ENCODE assay signal across 8 cellular contexts in the genomic region with DNA sequence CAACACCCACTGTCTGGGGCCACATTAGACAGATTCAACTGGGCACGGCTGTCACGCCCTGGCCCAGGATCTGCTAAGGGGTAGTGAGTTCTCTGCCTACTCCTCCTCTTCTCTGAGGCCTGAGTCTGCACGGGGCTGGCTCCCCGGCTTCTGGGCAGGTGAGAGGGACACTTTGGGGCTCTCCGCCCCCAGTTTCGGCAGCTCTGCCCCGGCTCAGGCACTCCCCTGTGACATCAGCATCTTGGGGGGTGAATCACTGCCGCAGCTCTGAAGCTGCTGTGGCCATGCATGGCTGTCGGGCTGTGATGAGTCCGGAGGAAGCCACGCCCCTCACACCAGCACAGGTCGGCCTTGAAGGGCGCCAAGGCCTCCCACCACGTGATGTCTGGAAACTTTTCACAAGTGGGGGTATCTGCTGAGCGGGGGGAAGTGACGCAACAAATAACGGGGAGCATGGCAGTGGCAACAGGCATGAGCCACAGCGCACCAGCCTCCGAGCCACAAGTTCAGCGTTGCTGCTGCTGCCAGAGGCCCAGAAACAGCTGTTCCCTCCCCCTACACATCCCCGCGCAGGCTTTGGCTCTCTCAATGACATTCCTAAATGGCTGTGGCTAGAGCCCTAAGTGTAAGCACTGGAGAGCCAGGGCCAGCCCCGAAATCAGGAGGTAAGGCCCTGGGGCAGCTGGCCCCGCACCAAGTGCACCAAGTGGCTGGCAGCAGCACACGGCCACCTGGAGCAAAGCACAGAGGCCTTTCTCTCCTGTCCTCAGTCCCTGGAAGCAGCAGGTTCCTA. TPM values are rescaled to one million over a fixed set of nuclear protein-coding genes. Genes with fewer than 3 reads are reported as not detected.
DNase-seq lines count a peak whose midpoint lies in the region; ATAC-seq and TF ChIP-seq lines count a peak whose summit lies in the region.

No MANE protein-coding gene starts in this region.

- peaks cover 47% of the 10 kb centered on the region for H3F3A ChIP-seq in GM23248 (ENCODE audit: insufficient read depth)

- peak overlapping the region; percentile 86 for H3K4me2 ChIP-seq in GM23248 (ENCODE audit: unreplicated experiment)

- H3K9me3 ChIP-seq in CD8-positive, alpha-beta T cell (ENCODE audit: low read length) = no peaks in the 10 kb centered on the region
- H3K9me3 ChIP-seq in GM23248 (ENCODE audit: low read depth) (no peaks in the 10 kb centered on the region), Panc1 (ENCODE audit: control insufficient read depth, insufficient read depth, low read depth, low read length) (no peaks in the 10 kb centered on the region)

- peaks cover 60% of the 10 kb centered on the region for H3K4me1 Mint-ChIP-seq in CD8-positive, alpha-beta T cell (ENCODE audit: low read depth)

- peaks cover 65% of the 10 kb centered on the region for H3K79me2 ChIP-seq in GM23248 (ENCODE audit: insufficient read depth)

- H3K27me3 ChIP-seq in CD8-positive, alpha-beta T cell (ENCODE audit: insufficient read depth, low read length) = no peaks in the 10 kb centered on the region
- no peaks in the 10 kb centered on the region for H3K27me3 ChIP-seq in GM23248 (replicated peaks; ENCODE audit: insufficient read depth)
- H3K27me3 ChIP-seq in Panc1 (ENCODE audit: control insufficient read depth, insufficient read depth, low read length) = no peaks in the 10 kb centered on the region

- H3K9ac ChIP-seq in GM23248 = peak overlapping the region; percentile 96

- no peaks in the 10 kb centered on the region for H3K9me2 ChIP-seq in GM23248 (ENCODE audit: insufficient read depth)

- in situ Hi-C loops in GM23248 (cut with MboI) = no loop called here
- in situ Hi-C loops in Panc1 (cut with HindIII; ENCODE audit: low pct_unique_long_range_greater_than_20kb, low sequenced_read_pairs) = no loop called here

- peaks cover 15% of the 10 kb centered on the region for H3K36me3 ChIP-seq in CD8-positive, alpha-beta T cell (ENCODE audit: insufficient read depth, low read length)
- H3K36me3 ChIP-seq in GM23248 (ENCODE audit: low read depth) (no peaks in the 10 kb centered on the region), Panc1 (ENCODE audit: control insufficient read depth, insufficient read depth, low read length) (peaks cover 3% of the 10 kb centered on the region; the same call in 1 of the 2 replicates)

- no peak for TF ChIP-seq CTCF in CD8-positive, alpha-beta T cell (IDR thresholded peaks at IDR 0.05)
- TF ChIP-seq CTCF in Panc1 (IDR thresholded peaks at IDR 0.05) (no peak), fibroblast of the aortic adventitia (IDR thresholded peaks at IDR 0.05; ENCODE audit: insufficient read depth, low read length) (no peak), omental fat pad (IDR thresholded peaks at IDR 0.05) (no peak)

- intact Hi-C loops in CD8-positive, alpha-beta T cell (cut with DNase I, micrococcal nuclease) = loop anchor here (1.0 kb wide), 1 partner anchor 27 kb away; the partner anchor contains the start of gene ZBTB17 (in 2 of the 2)
- intact Hi-C loops in Panc1 (cut with micrococcal nuclease; ENCODE audit: unreplicated experiment) = no loop called here

- H3K27ac Mint-ChIP-seq in CD8-positive, alpha-beta T cell = peak overlapping the region; percentile 97

- H3K27ac ChIP-seq in CD8-positive, alpha-beta T cell (ENCODE audit: low read depth, low read length) = peak overlapping the region; percentile 60
- H3K27ac ChIP-seq in GM23248 = peak overlapping the region; percentile 100
- H3K27ac ChIP-seq in Panc1 (ENCODE audit: low read length) = peak overlapping the region; percentile 69

- no TSS peak for BruUV-seq in Panc1 (replicated peaks; lab: Mats Ljungman, UMichigan)

- POLR2A ChIA-PET in CD8-positive, alpha-beta T cell (lab: Charles Lee) = interaction anchor here (1.0 to 1.1 kb wide), 2 partner anchors 14 to 116 kb away, joined by 7 to 8 read pairs; no protein-coding TSS in a partner anchor
- POLR2A ChIA-PET in Panc1 (lab: Charles Lee) = no interaction called here

- CTCF ChIA-PET in CD8-positive, alpha-beta T cell (lab: Charles Lee) = interaction anchor here (1.6 to 2.5 kb wide), 2 partner anchors 134 to 158 kb away, joined by 3 to 9 read pairs; no protein-coding TSS in a partner anchor
- CTCF ChIA-PET in Panc1 (lab: Charles Lee) = no interaction called here

- WGBS in GM23248 (ENCODE audit: low coverage in 1 of 2, low lambda C conversion rate in 2 of 2, missing lambda C conversion rate in 2 of 2), 2 experiments = 3 to 4% methylated on average over 24 of the region's 25 CpGs

- H3K4me3 Mint-ChIP-seq in CD8-positive, alpha-beta T cell = peak overlapping the region; percentile 63

- H3K4me1 ChIP-seq in CD8-positive, alpha-beta T cell (ENCODE audit: insufficient read depth, low read length) = peaks cover 51% of the 10 kb centered on the region
- peaks cover 68% of the 10 kb centered on the region for H3K4me1 ChIP-seq in GM23248 (ENCODE audit: insufficient read depth)
- H3K4me1 ChIP-seq in Panc1 (ENCODE audit: control insufficient read depth, insufficient read depth, low read length) = peaks cover 55% of the 10 kb centered on the region

- H3K9me3 Mint-ChIP-seq in CD8-positive, alpha-beta T cell = no peaks in the 10 kb centered on the region

- no peaks in the 10 kb centered on the region for H4K20me1 ChIP-seq in GM23248 (ENCODE audit: insufficient read depth)

- H2AFZ ChIP-seq in GM23248 = no peak overlapping the region

- H3K4me3 ChIP-seq in CD8-positive, alpha-beta T cell (ENCODE audit: low read depth, low read length) = no peak overlapping the region
- H3K4me3 ChIP-seq in GM23248 = peak overlapping the region; percentile 64
- no peak overlapping the region for H3K4me3 ChIP-seq in Panc1 (ENCODE audit: low read depth in 2 of 2, low read length in 2 of 2)
- peak overlapping the region; percentile 50 for H3K4me3 ChIP-seq in fibroblast of the aortic adventitia (ENCODE audit: low read depth, low read length)

- H3K27me3 Mint-ChIP-seq in CD8-positive, alpha-beta T cell (ENCODE audit: low read depth) = no peaks in the 10 kb centered on the region

- ATAC-seq in CD8-positive, alpha-beta T cell = peak; percentile 87
- ATAC-seq in Panc1 (peak; percentile 59), omental fat pad (ENCODE audit: low FRiP score) (peak; percentile 84)

- DNase-seq in CD8-positive, alpha-beta T cell = peak; percentile 69 to 96 (median 83)
- DNase-seq in GM23248 = peak; percentile 99
- no peak for DNase-seq in Panc1 (ENCODE audit: low read depth, low spot score)
- DNase-seq in activated gamma-delta T cell (lab: John Stamatoyannopoulos, UW) = peak; percentile 73
- peak; percentile 98 for DNase-seq in fibroblast of the aortic adventitia (ENCODE audit: low read depth)
- peak; percentile 86 for DNase-seq in omental fat pad (ENCODE audit: low spot score)
- peak; percentile 55 for DNase-seq in superior temporal gyrus (ENCODE audit: extremely low spot score)
- DNase-seq in NCI-H748 (lab: John Stamatoyannopoulos, UW; ENCODE audit: unreplicated experiment) = no peak

- peaks cover 47% of the 10 kb centered on the region for H3K36me3 Mint-ChIP-seq in CD8-positive, alpha-beta T cell

RNA-seq across cellular contexts. Expression of gene ZBTB17, which starts 26.3 kb away (rescaled TPM):
- 100 to 1,000 TPM; 106 to 115 TPM for total RNA-seq in CD8-positive, alpha-beta T cell
- total RNA-seq in GM23248 (2014; rRNA removed; shearing (Covaris generic)) = 33.2 and 50.7 TPM in 2 replicates
- polyA plus RNA-seq in GM23248 (2016; fragmentation: Nextera tagmentation; extraction: Ambion mirVana) = 20.5 and 25.1 TPM in 2 replicates
- total RNA-seq in Panc1 (2021; ENCODE audit: unreplicated experiment) = 41.6 TPM
- 52.1 TPM for polyA plus RNA-seq in Panc1 (2012; ENCODE audit: insufficient read length)
- total RNA-seq in fibroblast of the aortic adventitia (ENCODE audit: low replicate concordance) = 13.8 and 21.7 TPM in 2 replicates
- 10 to 100 TPM; 20.7 to 53.6 (median 27.8) TPM for total RNA-seq in omental fat pad

RNA-seq across cellular contexts. Expression of gene SRARP, which starts 54.4 kb away (rescaled TPM):
- total RNA-seq in CD8-positive, alpha-beta T cell = not detected
- not detected in 2 replicates for total RNA-seq in GM23248 (2014; rRNA removed; shearing (Covaris generic))
- polyA plus RNA-seq in GM23248 (2016; fragmentation: Nextera tagmentation; extraction: Ambion mirVana) = not detected in 2 replicates
- total RNA-seq in Panc1 (2021; ENCODE audit: unreplicated experiment) = not detected
- not detected for polyA plus RNA-seq in Panc1 (2012; ENCODE audit: insufficient read length)
- total RNA-seq in fibroblast of the aortic adventitia (ENCODE audit: low replicate concordance) = not detected in 2 replicates
- not detected for total RNA-seq in omental fat pad

Comparison
In these comparisons a context has a peak if more than half of its experiments do, and no peak if none do; other contexts are left out.
1. DNase-seq: peak in CD8-positive, alpha-beta T cell (7 of 7), GM23248 (single experiment), activated gamma-delta T cell (single experiment), fibroblast of the aortic adventitia (single experiment), omental fat pad (single experiment) and superior temporal gyrus (single experiment); none in Panc1 (single experiment) and NCI-H748 (single experiment).
2. H3K4me3 ChIP-seq: peak in GM23248 (single experiment) and fibroblast of the aortic adventitia (single experiment); none in CD8-positive, alpha-beta T cell (single experiment) and Panc1 (0 of 2).
3. Peak in every context shown above with its lines, with median percentiles within 50 percentile points of each other: ATAC-seq and H3K27ac ChIP-seq.